In the genomic region with DNA sequence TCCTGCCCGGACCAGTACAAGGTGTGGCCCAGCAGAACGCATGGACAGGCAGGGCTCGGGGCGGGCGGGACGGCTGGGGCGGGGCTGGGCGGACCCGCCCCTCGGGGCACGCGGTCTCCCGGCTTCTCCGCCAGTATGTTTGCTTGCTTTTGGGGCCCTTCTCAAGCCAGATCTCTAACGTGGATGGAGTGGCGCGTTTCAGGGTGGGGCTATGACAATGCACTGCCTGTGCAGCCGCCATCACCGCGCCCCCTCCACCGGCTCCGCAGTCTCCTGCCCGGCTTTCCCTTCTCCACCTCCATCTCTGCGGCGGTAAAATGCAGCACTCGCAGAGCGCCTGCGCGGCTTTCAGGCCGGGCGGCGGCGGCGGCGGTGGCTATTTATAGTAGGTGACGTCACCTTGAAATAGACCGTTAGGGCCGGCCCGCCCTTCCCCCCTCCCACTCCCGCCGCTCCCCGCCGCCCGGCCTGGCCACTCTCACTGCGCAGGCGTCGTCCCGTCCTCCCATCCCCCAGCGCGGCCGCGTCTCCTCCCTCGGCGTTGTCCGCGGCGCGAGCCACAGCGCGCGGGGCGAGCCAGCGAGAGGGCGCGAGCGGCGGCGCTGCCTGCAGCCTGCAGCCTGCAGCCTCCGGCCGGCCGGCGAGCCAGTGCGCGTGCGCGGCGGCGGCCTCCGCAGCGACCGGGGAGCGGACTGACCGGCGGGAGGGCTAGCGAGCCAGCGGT, we compare ENCODE assay signal across 1 cellular context.
TF ChIP-seq lines count a peak whose summit lies in the region.

Gene YWHAH, plus strand, starts transcription at position 560 of the 724 bp plus-strand sequence. CDS start 199 bp downstream, outside the sequence.

TF ChIP-seq in K562, 482 proteins besides CTCF, POLR2A, EP300 and RAD21 (continued from another document and continues in another):
- TF ChIP-seq, protein P1, sequence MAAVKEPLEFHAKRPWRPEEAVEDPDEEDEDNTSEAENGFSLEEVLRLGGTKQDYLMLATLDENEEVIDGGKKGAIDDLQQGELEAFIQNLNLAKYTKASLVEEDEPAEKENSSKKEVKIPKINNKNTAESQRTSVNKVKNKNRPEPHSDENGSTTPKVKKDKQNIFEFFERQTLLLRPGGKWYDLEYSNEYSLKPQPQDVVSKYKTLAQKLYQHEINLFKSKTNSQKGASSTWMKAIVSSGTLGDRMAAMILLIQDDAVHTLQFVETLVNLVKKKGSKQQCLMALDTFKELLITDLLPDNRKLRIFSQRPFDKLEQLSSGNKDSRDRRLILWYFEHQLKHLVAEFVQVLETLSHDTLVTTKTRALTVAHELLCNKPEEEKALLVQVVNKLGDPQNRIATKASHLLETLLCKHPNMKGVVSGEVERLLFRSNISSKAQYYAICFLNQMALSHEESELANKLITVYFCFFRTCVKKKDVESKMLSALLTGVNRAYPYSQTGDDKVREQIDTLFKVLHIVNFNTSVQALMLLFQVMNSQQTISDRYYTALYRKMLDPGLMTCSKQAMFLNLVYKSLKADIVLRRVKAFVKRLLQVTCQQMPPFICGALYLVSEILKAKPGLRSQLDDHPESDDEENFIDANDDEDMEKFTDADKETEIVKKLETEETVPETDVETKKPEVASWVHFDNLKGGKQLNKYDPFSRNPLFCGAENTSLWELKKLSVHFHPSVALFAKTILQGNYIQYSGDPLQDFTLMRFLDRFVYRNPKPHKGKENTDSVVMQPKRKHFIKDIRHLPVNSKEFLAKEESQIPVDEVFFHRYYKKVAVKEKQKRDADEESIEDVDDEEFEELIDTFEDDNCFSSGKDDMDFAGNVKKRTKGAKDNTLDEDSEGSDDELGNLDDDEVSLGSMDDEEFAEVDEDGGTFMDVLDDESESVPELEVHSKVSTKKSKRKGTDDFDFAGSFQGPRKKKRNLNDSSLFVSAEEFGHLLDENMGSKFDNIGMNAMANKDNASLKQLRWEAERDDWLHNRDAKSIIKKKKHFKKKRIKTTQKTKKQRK (IDR thresholded peaks at IDR 0.05; ENCODE audit: borderline replicate concordance, low read depth, low read length): no peak
- TF ChIP-seq RBBP5 (IDR thresholded peaks at IDR 0.05; ENCODE audit: borderline replicate concordance, insufficient read depth, low read length, poor library complexity, severe bottlenecking) (no peak), RBM39 (optimal IDR thresholded peaks at IDR 0.05; ENCODE audit: low read depth, low read length) (no peak), SMAD4 (CRISPR knock-in tag; conservative IDR thresholded peaks at IDR 0.05) (peak; percentile 75), MEF2D (tag; conservative IDR thresholded peaks at IDR 0.05; ENCODE audit: low read depth) (peak; percentile 76; the same call in 1 of the 2 replicates), MEIS2 (IDR thresholded peaks at IDR 0.05; ENCODE audit: partially characterized antibody) (peak; percentile 12), POU5F1 (IDR thresholded peaks at IDR 0.05; ENCODE audit: borderline replicate concordance, low read depth, low read length, partially characterized antibody) (no peak), SIN3B (IDR thresholded peaks at IDR 0.05; ENCODE audit: low read depth) (peak; percentile 29; the same call in 1 of the 2 replicates), MYC (IDR thresholded peaks at IDR 0.05; ENCODE audit: low read depth, low read length) (peak; percentile 84), MYC (CRISPR knock-in tag; IDR thresholded peaks at IDR 0.05; ENCODE audit: borderline replicate concordance, low read depth) (no peak), COPS2 (conservative IDR thresholded peaks at IDR 0.05) (no peak), GMEB1 (CRISPR knock-in tag; IDR thresholded peaks at IDR 0.05) (peak; percentile 60; the same call in 1 of the 2 replicates), AFF4 (CRISPR knock-in tag; IDR thresholded peaks at IDR 0.05) (0 out of 2 replicates have a peak, but pooled peaks have one; percentile 56), ZFP30 (CRISPR knock-in tag; IDR thresholded peaks at IDR 0.05; ENCODE audit: borderline replicate concordance) (no peak), NFYB (IDR thresholded peaks at IDR 0.05; ENCODE audit: extremely low read depth, insufficient read length) (no peak), ZNF512 (tag; IDR thresholded peaks at IDR 0.05) (no peak), MXI1 (IDR thresholded peaks at IDR 0.05; ENCODE audit: low read depth, low read length) (no peak), RBFOX2 (IDR thresholded peaks at IDR 0.05; ENCODE audit: low read depth, low read length) (peak; percentile 92), TBP (optimal IDR thresholded peaks at IDR 0.05; ENCODE audit: low read depth, low read length) (peak; percentile 92), ZFX (CRISPR knock-in tag; IDR thresholded peaks at IDR 0.05) (peak; percentile 47), ARHGAP35 (IDR thresholded peaks at IDR 0.05; ENCODE audit: partially characterized antibody) (no peak), PHF21A (IDR thresholded peaks at IDR 0.05; ENCODE audit: borderline replicate concordance, low read depth) (no peak), JUN (IDR thresholded peaks at IDR 0.05; ENCODE audit: borderline replicate concordance, low read depth, low read length) (peak; percentile 64; the same call in 1 of the 2 replicates), JUN (CRISPR knock-in tag; IDR thresholded peaks at IDR 0.05; ENCODE audit: borderline replicate concordance) (no peak), KDM5B (IDR thresholded peaks at IDR 0.05; ENCODE audit: insufficient replicate concordance, low read depth, low read length) (peak; percentile 62), GABPB1 (CRISPR knock-in tag; IDR thresholded peaks at IDR 0.05) (0 out of 2 replicates have a peak, but pooled peaks have one; percentile 22), SUPT5H (IDR thresholded peaks at IDR 0.05) (peak; percentile 64), POLR2B (IDR thresholded peaks at IDR 0.05; ENCODE audit: low read depth, partially characterized antibody) (peak; percentile 39)
- TF ChIP-seq, protein P2, sequence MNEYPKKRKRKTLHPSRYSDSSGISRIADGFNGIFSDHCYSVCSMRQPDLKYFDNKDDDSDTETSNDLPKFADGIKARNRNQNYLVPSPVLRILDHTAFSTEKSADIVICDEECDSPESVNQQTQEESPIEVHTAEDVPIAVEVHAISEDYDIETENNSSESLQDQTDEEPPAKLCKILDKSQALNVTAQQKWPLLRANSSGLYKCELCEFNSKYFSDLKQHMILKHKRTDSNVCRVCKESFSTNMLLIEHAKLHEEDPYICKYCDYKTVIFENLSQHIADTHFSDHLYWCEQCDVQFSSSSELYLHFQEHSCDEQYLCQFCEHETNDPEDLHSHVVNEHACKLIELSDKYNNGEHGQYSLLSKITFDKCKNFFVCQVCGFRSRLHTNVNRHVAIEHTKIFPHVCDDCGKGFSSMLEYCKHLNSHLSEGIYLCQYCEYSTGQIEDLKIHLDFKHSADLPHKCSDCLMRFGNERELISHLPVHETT (CRISPR knock-in tag; conservative IDR thresholded peaks at IDR 0.05 in 1 of 2, IDR thresholded peaks at IDR 0.05 in 1 of 2): peak in 1 of 2 experiments; percentile 63; a peak in 1 of 4 replicates
- TF ChIP-seq, protein P3, sequence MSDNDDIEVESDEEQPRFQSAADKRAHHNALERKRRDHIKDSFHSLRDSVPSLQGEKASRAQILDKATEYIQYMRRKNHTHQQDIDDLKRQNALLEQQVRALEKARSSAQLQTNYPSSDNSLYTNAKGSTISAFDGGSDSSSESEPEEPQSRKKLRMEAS (CRISPR knock-in tag; IDR thresholded peaks at IDR 0.05): peak; percentile 84
- TF ChIP-seq, protein P4, sequence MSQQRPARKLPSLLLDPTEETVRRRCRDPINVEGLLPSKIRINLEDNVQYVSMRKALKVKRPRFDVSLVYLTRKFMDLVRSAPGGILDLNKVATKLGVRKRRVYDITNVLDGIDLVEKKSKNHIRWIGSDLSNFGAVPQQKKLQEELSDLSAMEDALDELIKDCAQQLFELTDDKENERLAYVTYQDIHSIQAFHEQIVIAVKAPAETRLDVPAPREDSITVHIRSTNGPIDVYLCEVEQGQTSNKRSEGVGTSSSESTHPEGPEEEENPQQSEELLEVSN (IDR thresholded peaks at IDR 0.05; ENCODE audit: borderline replicate concordance in 1 of 2, extremely low read depth in 1 of 2, insufficient read depth in 1 of 2, insufficient read length in 1 of 2, low read depth in 1 of 2, low read length in 1 of 2, poor library complexity in 1 of 2, severe bottlenecking in 1 of 2): peak; percentile 50 to 93
- TF ChIP-seq, protein P5, sequence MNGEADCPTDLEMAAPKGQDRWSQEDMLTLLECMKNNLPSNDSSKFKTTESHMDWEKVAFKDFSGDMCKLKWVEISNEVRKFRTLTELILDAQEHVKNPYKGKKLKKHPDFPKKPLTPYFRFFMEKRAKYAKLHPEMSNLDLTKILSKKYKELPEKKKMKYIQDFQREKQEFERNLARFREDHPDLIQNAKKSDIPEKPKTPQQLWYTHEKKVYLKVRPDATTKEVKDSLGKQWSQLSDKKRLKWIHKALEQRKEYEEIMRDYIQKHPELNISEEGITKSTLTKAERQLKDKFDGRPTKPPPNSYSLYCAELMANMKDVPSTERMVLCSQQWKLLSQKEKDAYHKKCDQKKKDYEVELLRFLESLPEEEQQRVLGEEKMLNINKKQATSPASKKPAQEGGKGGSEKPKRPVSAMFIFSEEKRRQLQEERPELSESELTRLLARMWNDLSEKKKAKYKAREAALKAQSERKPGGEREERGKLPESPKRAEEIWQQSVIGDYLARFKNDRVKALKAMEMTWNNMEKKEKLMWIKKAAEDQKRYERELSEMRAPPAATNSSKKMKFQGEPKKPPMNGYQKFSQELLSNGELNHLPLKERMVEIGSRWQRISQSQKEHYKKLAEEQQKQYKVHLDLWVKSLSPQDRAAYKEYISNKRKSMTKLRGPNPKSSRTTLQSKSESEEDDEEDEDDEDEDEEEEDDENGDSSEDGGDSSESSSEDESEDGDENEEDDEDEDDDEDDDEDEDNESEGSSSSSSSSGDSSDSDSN (IDR thresholded peaks at IDR 0.05; ENCODE audit: borderline replicate concordance in 1 of 2, low read depth in 2 of 2, low read length in 2 of 2): peak; percentile 26 to 72; a peak in 2 of 4 replicates
- TF ChIP-seq, protein P6, sequence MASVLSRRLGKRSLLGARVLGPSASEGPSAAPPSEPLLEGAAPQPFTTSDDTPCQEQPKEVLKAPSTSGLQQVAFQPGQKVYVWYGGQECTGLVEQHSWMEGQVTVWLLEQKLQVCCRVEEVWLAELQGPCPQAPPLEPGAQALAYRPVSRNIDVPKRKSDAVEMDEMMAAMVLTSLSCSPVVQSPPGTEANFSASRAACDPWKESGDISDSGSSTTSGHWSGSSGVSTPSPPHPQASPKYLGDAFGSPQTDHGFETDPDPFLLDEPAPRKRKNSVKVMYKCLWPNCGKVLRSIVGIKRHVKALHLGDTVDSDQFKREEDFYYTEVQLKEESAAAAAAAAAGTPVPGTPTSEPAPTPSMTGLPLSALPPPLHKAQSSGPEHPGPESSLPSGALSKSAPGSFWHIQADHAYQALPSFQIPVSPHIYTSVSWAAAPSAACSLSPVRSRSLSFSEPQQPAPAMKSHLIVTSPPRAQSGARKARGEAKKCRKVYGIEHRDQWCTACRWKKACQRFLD (CRISPR knock-in tag; IDR thresholded peaks at IDR 0.05): peak; percentile 71; the same call in 1 of the 2 replicates
- TF ChIP-seq, protein P7, sequence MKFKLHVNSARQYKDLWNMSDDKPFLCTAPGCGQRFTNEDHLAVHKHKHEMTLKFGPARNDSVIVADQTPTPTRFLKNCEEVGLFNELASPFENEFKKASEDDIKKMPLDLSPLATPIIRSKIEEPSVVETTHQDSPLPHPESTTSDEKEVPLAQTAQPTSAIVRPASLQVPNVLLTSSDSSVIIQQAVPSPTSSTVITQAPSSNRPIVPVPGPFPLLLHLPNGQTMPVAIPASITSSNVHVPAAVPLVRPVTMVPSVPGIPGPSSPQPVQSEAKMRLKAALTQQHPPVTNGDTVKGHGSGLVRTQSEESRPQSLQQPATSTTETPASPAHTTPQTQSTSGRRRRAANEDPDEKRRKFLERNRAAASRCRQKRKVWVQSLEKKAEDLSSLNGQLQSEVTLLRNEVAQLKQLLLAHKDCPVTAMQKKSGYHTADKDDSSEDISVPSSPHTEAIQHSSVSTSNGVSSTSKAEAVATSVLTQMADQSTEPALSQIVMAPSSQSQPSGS (CRISPR knock-in tag; IDR thresholded peaks at IDR 0.05): peak; percentile 48; the same call in 1 of the 2 replicates
